In genomic region chr2:24652265-24653232, GRCh38 we compare ENCODE assay signal across 9 cellular contexts.
DNase-seq lines count a peak whose midpoint lies in the region; ATAC-seq, FAIRE-seq and TF ChIP-seq lines count a peak whose summit lies in the region.
"Had no signal": no experiment of that assay in that cellular context is flagged by ENCODE, and none has a peak within 500 bp of the region (broad histone marks: within the 10 kb centered on the region; RNA-seq: fewer than 3 reads in every experiment).

No MANE protein-coding gene starts in this region.

- H3K27me3 Mint-ChIP-seq in immature natural killer cell (ENCODE audit: low read depth in 3 of 3), result peaks cover 0 to 3% (median 0%) of the 10 kb centered on the region in 3 donors
- H3K27me3 Mint-ChIP-seq: stimulated activated naive CD8-positive, alpha-beta T cell treated with anti-CD3 and anti-CD28 coated beads, Interleukin-15, amount 100 ng/mL, for 72 hours had no signal

- no peak for TF ChIP-seq RAD21 in A549 (conservative IDR thresholded peaks at IDR 0.05 in 1 of 2, IDR thresholded peaks at IDR 0.05 in 1 of 2)

- intact Hi-C loops in left lung (cut with DNase I), result no loop called here
- intact Hi-C loops in posterior cingulate gyrus (cut with DNase I), result no loop called here

- H3K4me1 Mint-ChIP-seq in immature natural killer cell, result peaks cover 29 to 76% of the 10 kb centered on the region in 2 donors
- H3K4me1 Mint-ChIP-seq: stimulated activated naive CD8-positive, alpha-beta T cell treated with anti-CD3 and anti-CD28 coated beads, Interleukin-15, amount 100 ng/mL, for 72 hours had no signal

- no peaks in the 10 kb centered on the region for H3K4me1 ChIP-seq in A549
- peaks cover 0 to 21% of the 10 kb centered on the region in 2 donors for H3K4me1 ChIP-seq in left lung

- no peaks in the 10 kb centered on the region for H3K36me3 ChIP-seq in left lung

- DNase-seq in A549 (ENCODE audit: low read depth in 1 of 2, low spot score in 1 of 2), result no peak
- DNase-seq in DMS53 (lab: John Stamatoyannopoulos, UW), result peak; percentile 16
- peak; percentile 62 for DNase-seq in NCI-H69 (lab: John Stamatoyannopoulos, UW)
- no peak for DNase-seq in immature natural killer cell
- no peak for DNase-seq in caudate nucleus (lab: John Stamatoyannopoulos, UW)
- DNase-seq in left lung, result no peak
- no peak for DNase-seq in posterior cingulate gyrus
- DNase-seq: stimulated activated naive CD8-positive, alpha-beta T cell treated with anti-CD3 and anti-CD28 coated beads, Interleukin-15, amount 100 ng/mL, for 72 hours had no signal

- no peak for TF ChIP-seq POLR2A in A549 (IDR thresholded peaks at IDR 0.05; ENCODE audit: low read length)

- WGBS in A549 (ENCODE audit: missing lambda C conversion rate), result 93% methylated on average over 3 of the region's 3 CpGs

- POLR2A ChIA-PET in A549 (lab: Yijun Ruan, JAX), result no interaction called here

- peak overlapping the region in 1 of 5 donors; percentile 12 for H3K4me3 Mint-ChIP-seq in immature natural killer cell
- H3K4me3 Mint-ChIP-seq: stimulated activated naive CD8-positive, alpha-beta T cell treated with anti-CD3 and anti-CD28 coated beads, Interleukin-15, amount 100 ng/mL, for 72 hours had no signal

- peaks cover 0 to 6% (median 0%) of the 10 kb centered on the region in 3 donors for H3K36me3 Mint-ChIP-seq in immature natural killer cell

- FAIRE-seq in A549 (lab: Jason Lieb, UNC), result no peak

- no peaks in the 10 kb centered on the region for H3K9me3 Mint-ChIP-seq in immature natural killer cell

- H3K27ac ChIP-seq in A549 (no peak overlapping the region), caudate nucleus (ENCODE audit: low read depth, low read length) (no peak overlapping the region), left lung (peak overlapping the region in 1 of 2 donors; percentile 71)

- H3K9me3 ChIP-seq in A549 (no peaks in the 10 kb centered on the region), left lung (no peaks in the 10 kb centered on the region)

- TF ChIP-seq EP300 in A549 (IDR thresholded peaks at IDR 0.05), result no peak

- no peaks in the 10 kb centered on the region for H3K27me3 ChIP-seq in left lung

- H3K4me3 ChIP-seq in A549 (no peak overlapping the region), left lung (no peak overlapping the region)

- no peak for ATAC-seq in A549
- no peak for ATAC-seq in HG02870 (IDR thresholded peaks at IDR 0.05; ENCODE audit: unreplicated experiment)
- no peak for ATAC-seq in left lung
- ATAC-seq: stimulated activated naive CD8-positive, alpha-beta T cell treated with anti-CD3 and anti-CD28 coated beads, Interleukin-15, amount 100 ng/mL, for 72 hours had no signal

- CTCF ChIA-PET in A549 (lab: Yijun Ruan, JAX), result interaction anchor here (1.2 kb wide), 2 partner anchors 114 to 243 kb away, joined by 3 read pairs; no protein-coding TSS in a partner anchor

- peak overlapping the region; percentile 5 to 74 (median 14) for H3K27ac Mint-ChIP-seq in immature natural killer cell

- H3K4me2 ChIP-seq in A549, result no peak overlapping the region

- TF ChIP-seq CTCF in A549 (IDR thresholded peaks at IDR 0.05) (no peak), left lung (IDR thresholded peaks at IDR 0.05) (no peak)

TF ChIP-seq in A549, 52 proteins besides CTCF, POLR2A, EP300 and RAD21:
- peak; percentile 51 for TF ChIP-seq MAFK (IDR thresholded peaks at IDR 0.05; ENCODE audit: partially characterized antibody)
- TF ChIP-seq JUN (IDR thresholded peaks at IDR 0.05), result no peak
- TF ChIP-seq ZNF302 (CRISPR knock-in tag; IDR thresholded peaks at IDR 0.05), result no peak

Comparison
In these comparisons a context has a peak if more than half of its experiments do, and no peak if none do; other contexts are left out.
1. DNase-seq: peak in DMS53 (single experiment) and NCI-H69 (single experiment); none in A549 (0 of 2), immature natural killer cell (0 of 3), caudate nucleus (0 of 61), left lung (0 of 2) and posterior cingulate gyrus (0 of 10).